Comparison of ENCODE assay signal across 12 cellular contexts in the genomic region with DNA sequence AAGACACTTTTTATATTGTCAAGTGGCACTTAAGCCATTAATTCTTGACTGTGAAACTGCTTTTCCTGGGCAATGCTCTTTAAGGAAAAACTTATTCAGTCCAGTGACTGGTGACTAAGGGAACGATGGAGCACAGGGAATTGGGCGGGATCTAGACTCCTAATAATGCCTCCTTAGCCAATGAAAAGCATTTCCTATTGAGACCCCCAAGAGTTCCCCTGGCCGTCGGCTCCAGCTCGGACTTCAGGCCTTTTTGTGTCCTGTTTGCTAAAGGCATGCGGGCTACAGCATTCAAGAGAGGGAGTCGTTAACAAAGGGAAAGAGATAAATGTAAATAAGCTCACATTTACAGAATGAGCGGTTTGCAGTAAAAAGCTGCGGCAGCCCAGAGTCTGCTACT. TPM values are rescaled to one million over a fixed set of nuclear protein-coding genes. Genes with fewer than 3 reads are reported as not detected.
DNase-seq lines count a peak whose midpoint lies in the region; ATAC-seq and TF ChIP-seq lines count a peak whose summit lies in the region.
"Had no signal": no experiment of that assay in that cellular context is flagged by ENCODE, and none has a peak within 500 bp of the region (broad histone marks: within the 10 kb centered on the region; RNA-seq: fewer than 3 reads in every experiment).

A gene with protein sequence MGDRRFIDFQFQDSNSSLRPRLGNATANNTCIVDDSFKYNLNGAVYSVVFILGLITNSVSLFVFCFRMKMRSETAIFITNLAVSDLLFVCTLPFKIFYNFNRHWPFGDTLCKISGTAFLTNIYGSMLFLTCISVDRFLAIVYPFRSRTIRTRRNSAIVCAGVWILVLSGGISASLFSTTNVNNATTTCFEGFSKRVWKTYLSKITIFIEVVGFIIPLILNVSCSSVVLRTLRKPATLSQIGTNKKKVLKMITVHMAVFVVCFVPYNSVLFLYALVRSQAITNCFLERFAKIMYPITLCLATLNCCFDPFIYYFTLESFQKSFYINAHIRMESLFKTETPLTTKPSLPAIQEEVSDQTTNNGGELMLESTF (plus strand): TSS at position 250 of the 400 bp plus-strand sequence. CDS start 7,150 bp downstream, outside the sequence.

- H3K9me3 ChIP-seq in SK-N-SH: no peaks in the 10 kb centered on the region
- H3K9me3 ChIP-seq in neural progenitor cell (ENCODE audit: low read depth): peaks cover 5% of the 10 kb centered on the region

- H4K20me1 ChIP-seq in SK-N-SH (ENCODE audit: insufficient read depth) (no peaks in the 10 kb centered on the region), neural progenitor cell (ENCODE audit: low read depth) (no peaks in the 10 kb centered on the region)

- H3F3A ChIP-seq in SK-N-SH (replicated peaks; ENCODE audit: insufficient read depth): no peaks in the 10 kb centered on the region
- H3F3A ChIP-seq in neural progenitor cell (ENCODE audit: low read depth): peaks cover 36% of the 10 kb centered on the region

- H3K9me3 Mint-ChIP-seq in glutamatergic neuron (ENCODE audit: unreplicated experiment) (no peaks in the 10 kb centered on the region), neural progenitor cell (no peaks in the 10 kb centered on the region)
- no peaks in the 10 kb centered on the region for H3K9me3 Mint-ChIP-seq in activated T-cell treated with anti-CD3 and anti-CD28 coated beads, Interleukin-2, amount 50 U/mL, for 4 hours
- no peaks in the 10 kb centered on the region for H3K9me3 Mint-ChIP-seq in activated CD8-positive, alpha-beta T cell treated with anti-CD3 and anti-CD28 coated beads, Interleukin-2, amount 10 ng/mL, durations not matched to agents 7 days and 5 days (ENCODE audit: insufficient read depth)
- H3K9me3 Mint-ChIP-seq: CD14-positive monocyte had no signal

- ATAC-seq in HG02763 (IDR thresholded peaks at IDR 0.05; ENCODE audit: unreplicated experiment) (no peak), GM21723 (IDR thresholded peaks at IDR 0.05; ENCODE audit: unreplicated experiment) (no peak)
- ATAC-seq in activated T-cell treated with anti-CD3 and anti-CD28 coated beads, Interleukin-2, amount 50 U/mL, for 4 hours: no peak
- no peak for ATAC-seq in activated CD8-positive, alpha-beta T cell treated with anti-CD3 and anti-CD28 coated beads, Interleukin-2, amount 10 ng/mL, durations not matched to agents 7 days and 5 days

- no peaks in the 10 kb centered on the region for H3K9me2 ChIP-seq in SK-N-SH

- H3K4me2 ChIP-seq in SK-N-SH (peak within 1 kb of the TSS; percentile 52), neural progenitor cell (peak within 1 kb of the TSS; percentile 80)

- no peak for TF ChIP-seq EP300 in SK-N-SH (IDR thresholded peaks at IDR 0.05; ENCODE audit: borderline replicate concordance in 1 of 2, low read depth in 1 of 2, low read length in 1 of 2)

- H3K4me3 ChIP-seq in AG04449 (ENCODE audit: low read depth, low read length): peak within 1 kb of the TSS; percentile 24
- H3K4me3 ChIP-seq in SK-N-SH (ENCODE audit: low read depth in 2 of 2, low read length in 1 of 2): peak within 1 kb of the TSS; percentile 17 to 47; a peak in 2 of 4 replicates
- H3K4me3 ChIP-seq in neural progenitor cell: peak within 1 kb of the TSS; percentile 49

- no peaks in the 10 kb centered on the region for H3K36me3 Mint-ChIP-seq in glutamatergic neuron (ENCODE audit: unreplicated experiment)
- no peaks in the 10 kb centered on the region for H3K36me3 Mint-ChIP-seq in neural progenitor cell
- no peaks in the 10 kb centered on the region for H3K36me3 Mint-ChIP-seq in activated T-cell treated with anti-CD3 and anti-CD28 coated beads, Interleukin-2, amount 50 U/mL, for 4 hours (ENCODE audit: insufficient read depth)
- H3K36me3 Mint-ChIP-seq in activated CD8-positive, alpha-beta T cell treated with anti-CD3 and anti-CD28 coated beads, Interleukin-2, amount 10 ng/mL, durations not matched to agents 7 days and 5 days (ENCODE audit: low read depth): no peaks in the 10 kb centered on the region
- H3K36me3 Mint-ChIP-seq: CD14-positive monocyte had no signal

- WGBS in SK-N-SH (ENCODE audit: low lambda C conversion rate): 1% methylated on average over 9 of the region's 9 CpGs

- H3K4me1 Mint-ChIP-seq in glutamatergic neuron (ENCODE audit: low read depth, unreplicated experiment) (peaks cover 16% of the 10 kb centered on the region), neural progenitor cell (peaks cover 28% of the 10 kb centered on the region)
- no peaks in the 10 kb centered on the region for H3K4me1 Mint-ChIP-seq in activated T-cell treated with anti-CD3 and anti-CD28 coated beads, Interleukin-2, amount 50 U/mL, for 4 hours (ENCODE audit: low read depth)
- H3K4me1 Mint-ChIP-seq in activated CD8-positive, alpha-beta T cell treated with anti-CD3 and anti-CD28 coated beads, Interleukin-2, amount 10 ng/mL, durations not matched to agents 7 days and 5 days (ENCODE audit: low read depth): no peaks in the 10 kb centered on the region
- H3K4me1 Mint-ChIP-seq: CD14-positive monocyte had no signal

- TF ChIP-seq RAD21 in SK-N-SH (IDR thresholded peaks at IDR 0.05; ENCODE audit: low read length): no peak

- H3K4me3 Mint-ChIP-seq in glutamatergic neuron (ENCODE audit: unreplicated experiment): peak within 1 kb of the TSS; percentile 85
- H3K4me3 Mint-ChIP-seq in neural progenitor cell: peak within 1 kb of the TSS; percentile 90
- H3K4me3 Mint-ChIP-seq in activated T-cell treated with anti-CD3 and anti-CD28 coated beads, Interleukin-2, amount 50 U/mL, for 4 hours: no peak within 1 kb of the TSS
- H3K4me3 Mint-ChIP-seq in activated CD8-positive, alpha-beta T cell treated with anti-CD3 and anti-CD28 coated beads, Interleukin-2, amount 10 ng/mL, durations not matched to agents 7 days and 5 days: no peak within 1 kb of the TSS

- no peak for TF ChIP-seq CTCF in AG04449 (IDR thresholded peaks at IDR 0.05; ENCODE audit: insufficient read depth, low read length, missing control alignments)
- TF ChIP-seq CTCF in SK-N-SH (IDR thresholded peaks at IDR 0.05): no peak
- no peak for TF ChIP-seq CTCF in glutamatergic neuron (IDR thresholded peaks at IDR 0.05; ENCODE audit: partially characterized antibody, unreplicated experiment)
- TF ChIP-seq CTCF in neural progenitor cell (IDR thresholded peaks at IDR 0.05): no peak

- no peak within 1 kb of the TSS for H3K27ac ChIP-seq in SK-N-SH (ENCODE audit: low read depth in 2 of 2, low read length in 1 of 2)
- H3K27ac ChIP-seq in neural progenitor cell: peak within 1 kb of the TSS; percentile 87
- H3K27ac ChIP-seq: HL-60 had no signal

- POLR2A ChIA-PET in AG04449 (lab: Yijun Ruan, JAX) (no interaction called here), SK-N-SH (lab: Yijun Ruan, JAX) (no interaction called here)
- POLR2A ChIA-PET in activated CD8-positive, alpha-beta T cell treated with anti-CD3 and anti-CD28 coated beads, Interleukin-2, amount 10 ng/mL, durations not matched to agents 7 days and 5 days (lab: Charles Lee): no interaction called here

- peaks cover 7% of the 10 kb centered on the region; the same call in 1 of the 2 replicates for H3K27me3 ChIP-seq in SK-N-SH (ENCODE audit: insufficient read depth)
- no peaks in the 10 kb centered on the region for H3K27me3 ChIP-seq in neural progenitor cell

- H3K9ac ChIP-seq in SK-N-SH (no peak within 1 kb of the TSS), neural progenitor cell (no peak within 1 kb of the TSS)

- H3K36me3 ChIP-seq in SK-N-SH (replicated peaks in 1 of 2; ENCODE audit: control insufficient read depth in 1 of 2, insufficient read depth in 2 of 2, low read length in 1 of 2) (no peaks in the 10 kb centered on the region), neural progenitor cell (no peaks in the 10 kb centered on the region)

- H2AFZ ChIP-seq in SK-N-SH (ENCODE audit: low read depth) (peak within 1 kb of the TSS; percentile 76; the same call in 1 of the 2 replicates), neural progenitor cell (replicated peaks) (no peak within 1 kb of the TSS)

- CTCF ChIA-PET in AG04449 (lab: Yijun Ruan, JAX): no interaction called here
- CTCF ChIA-PET in SK-N-SH (lab: Yijun Ruan, JAX): no interaction called here
- CTCF ChIA-PET in activated CD8-positive, alpha-beta T cell treated with anti-CD3 and anti-CD28 coated beads, Interleukin-2, amount 10 ng/mL, durations not matched to agents 7 days and 5 days (lab: Charles Lee): no interaction called here

- H3K27ac Mint-ChIP-seq in glutamatergic neuron (ENCODE audit: unreplicated experiment) (peak within 1 kb of the TSS; percentile 62), neural progenitor cell (peak within 1 kb of the TSS; percentile 95)
- no peak within 1 kb of the TSS for H3K27ac Mint-ChIP-seq in activated CD8-positive, alpha-beta T cell treated with anti-CD3 and anti-CD28 coated beads, Interleukin-2, amount 10 ng/mL, durations not matched to agents 7 days and 5 days
- H3K27ac Mint-ChIP-seq: CD14-positive monocyte had no signal

- H3K79me2 ChIP-seq in SK-N-SH (ENCODE audit: insufficient read depth): no peaks in the 10 kb centered on the region
- H3K79me2 ChIP-seq in neural progenitor cell (ENCODE audit: low read depth): peaks cover 46% of the 10 kb centered on the region

- no peaks in the 10 kb centered on the region for H3K4me1 ChIP-seq in SK-N-SH (ENCODE audit: control insufficient read depth in 1 of 2, insufficient read depth in 2 of 2, low read depth in 1 of 2, low read length in 1 of 2)
- peaks cover 37% of the 10 kb centered on the region for H3K4me1 ChIP-seq in neural progenitor cell

- no peaks in the 10 kb centered on the region for H3K27me3 Mint-ChIP-seq in glutamatergic neuron (ENCODE audit: unreplicated experiment)
- peaks cover 4% of the 10 kb centered on the region for H3K27me3 Mint-ChIP-seq in neural progenitor cell (ENCODE audit: insufficient read depth, low read depth)
- no peaks in the 10 kb centered on the region for H3K27me3 Mint-ChIP-seq in activated T-cell treated with anti-CD3 and anti-CD28 coated beads, Interleukin-2, amount 50 U/mL, for 4 hours (ENCODE audit: low read depth)
- H3K27me3 Mint-ChIP-seq in activated CD8-positive, alpha-beta T cell treated with anti-CD3 and anti-CD28 coated beads, Interleukin-2, amount 10 ng/mL, durations not matched to agents 7 days and 5 days (ENCODE audit: low read depth): no peaks in the 10 kb centered on the region

- no peak for DNase-seq in AG04449 (ENCODE audit: low read depth, low spot score)
- no peak for DNase-seq in SK-N-SH
- peak; percentile 22 for DNase-seq in glutamatergic neuron
- peak; percentile 88 for DNase-seq in neural progenitor cell (ENCODE audit: low spot score)
- no peak for DNase-seq in activated T-cell treated with anti-CD3 and anti-CD28 coated beads, Interleukin-2, amount 50 U/mL, for 4 hours
- no peak for DNase-seq in activated CD8-positive, alpha-beta T cell treated with anti-CD3 and anti-CD28 coated beads, Interleukin-2, amount 10 ng/mL, durations not matched to agents 7 days and 5 days
- DNase-seq: NCI-H2171 had no signal

RNA-seq across cellular contexts. Expression of the gene that starts here (rescaled TPM):
- not detected in 2 replicates for polyA plus RNA-seq in SK-N-SH (2012; rRNA removed)
- 0.01 TPM in 1 of 2 replicates, not detected in the other for polyA plus RNA-seq in SK-N-SH (2012; cell fraction: cytosol; rRNA removed)
- polyA plus RNA-seq in SK-N-SH (2012; cell fraction: nucleus; rRNA removed): 0.02 and 0.04 TPM in 2 replicates
- total RNA-seq in glutamatergic neuron (ENCODE audit: unreplicated experiment) (3.2 TPM), neural progenitor cell (ENCODE audit: low replicate concordance) (49.1 and 63.6 TPM in 2 replicates)
- total RNA-seq in activated T-cell treated with anti-CD3 and anti-CD28 coated beads, Interleukin-2, amount 50 U/mL, for 4 hours: not detected
- total RNA-seq in activated CD8-positive, alpha-beta T cell treated with anti-CD3 and anti-CD28 coated beads, Interleukin-2, amount 10 ng/mL, durations not matched to agents 7 days and 5 days: not detected
- total RNA-seq: T-helper 1 cell treated with Interleukin-12 subunit alpha and Interleukin-12 subunit beta and Interleukin-4 antibody, amounts not matched to agents 30 ng/mL and 1 ng/mL, for 36 hours had no signal
- polyA plus RNA-seq: CD14-positive monocyte had no signal

Comparison
In these comparisons a context has a peak if more than half of its experiments do, and no peak if none do; other contexts are left out.
1. RNA of the gene that starts here (total RNA-seq): 49.1 to 63.6 TPM in neural progenitor cell; 3.2 TPM in glutamatergic neuron (single experiment), not detected in activated CD8-positive, alpha-beta T cell treated with anti-CD3 and anti-CD28 coated beads, Interleukin-2, amount 10 ng/mL, durations not matched to agents 7 days and 5 days and not detected in activated T-cell treated with anti-CD3 and anti-CD28 coated beads, Interleukin-2, amount 50 U/mL, for 4 hours; every median in the first group is over 10 times any median in the second.
2. DNase-seq: peak in glutamatergic neuron (single experiment) and neural progenitor cell (single experiment); none in AG04449 (single experiment), SK-N-SH (single experiment), activated T-cell treated with anti-CD3 and anti-CD28 coated beads, Interleukin-2, amount 50 U/mL, for 4 hours (single experiment) and activated CD8-positive, alpha-beta T cell treated with anti-CD3 and anti-CD28 coated beads, Interleukin-2, amount 10 ng/mL, durations not matched to agents 7 days and 5 days (single experiment).
3. H3K4me3 Mint-ChIP-seq: peak in glutamatergic neuron (single experiment) and neural progenitor cell (single experiment); none in activated T-cell treated with anti-CD3 and anti-CD28 coated beads, Interleukin-2, amount 50 U/mL, for 4 hours (single experiment) and activated CD8-positive, alpha-beta T cell treated with anti-CD3 and anti-CD28 coated beads, Interleukin-2, amount 10 ng/mL, durations not matched to agents 7 days and 5 days (single experiment).
4. Peak in every context shown above with its lines, with median percentiles within 50 percentile points of each other: H3K4me3 ChIP-seq.